8 cellular contexts compared by ENCODE assay signal in genomic region chr11:66856496-66857233, GRCh38. TPM values are rescaled to one million over a fixed set of nuclear protein-coding genes. Genes with fewer than 3 reads are reported as not detected.
A peak's percentile ranks its signal among the peaks of the same experiment; 100 is the strongest.
DNase-seq lines count a peak whose midpoint lies in the region; ATAC-seq, FAIRE-seq and TF ChIP-seq lines count a peak whose summit lies in the region.

Gene LRFN4 (plus strand): TSS chr11:66857064. CDS start chr11:66857745, 681 bp downstream.

- intact Hi-C loops in OCI-LY7 (cut with micrococcal nuclease; ENCODE audit: unreplicated experiment) = loop anchor here (1.0 to 2.0 kb wide), 2 partner anchors 13 to 26 kb away; partner anchors contain the start of gene RCE1

- H3K4me3 ChIP-seq in AG09309 (ENCODE audit: control insufficient read depth, low read depth, low read length) (peak within 1 kb of the TSS; percentile 58), OCI-LY7 (ENCODE audit: low read depth, low read length, poor library complexity, severe bottlenecking) (peak within 1 kb of the TSS; percentile 89), astrocyte (ENCODE audit: insufficient read depth, low read depth, low read length) (peak within 1 kb of the TSS; percentile 71), rectal smooth muscle tissue (ENCODE audit: low read length) (peak within 1 kb of the TSS; percentile 95)

- H3K27me3 Mint-ChIP-seq in astrocyte (ENCODE audit: low read depth, unreplicated experiment) = peaks cover 5% of the 10 kb centered on the region

- H3K36me3 ChIP-seq in OCI-LY7 (ENCODE audit: insufficient read depth, low read length) (peaks cover 6% of the 10 kb centered on the region; the same call in 1 of the 2 replicates), astrocyte (ENCODE audit: insufficient read depth, low read length) (no peaks in the 10 kb centered on the region), rectal smooth muscle tissue (ENCODE audit: control insufficient read depth, insufficient read depth, low read length) (no peaks in the 10 kb centered on the region)

- CTCF ChIA-PET in OCI-LY7 (lab: Charles Lee; ENCODE audit: unreplicated experiment) = no interaction called here

- H3K4me1 ChIP-seq in OCI-LY7 (ENCODE audit: insufficient read depth, low read length, poor library complexity, severe bottlenecking) (peaks cover 44% of the 10 kb centered on the region), astrocyte (ENCODE audit: insufficient read depth, low read length) (peaks cover 11% of the 10 kb centered on the region), rectal smooth muscle tissue (ENCODE audit: control insufficient read depth, insufficient read depth, low read length) (peaks cover 5% of the 10 kb centered on the region)

- POLR2A ChIA-PET in OCI-LY7 (lab: Charles Lee) = interaction anchor here (0.5 to 1.3 kb wide), 4 partner anchors 13 to 381 kb away, joined by 3 to 6 read pairs (median 4); partner anchors contain the start of gene RCE1

- peak within 1 kb of the TSS; percentile 72 for H3K27ac ChIP-seq in OCI-LY7 (ENCODE audit: low read depth, low read length, poor library complexity, severe bottlenecking)
- peak within 1 kb of the TSS; percentile 70 for H3K27ac ChIP-seq in astrocyte (ENCODE audit: low read depth, low read length)
- H3K27ac ChIP-seq in rectal smooth muscle tissue (ENCODE audit: low read depth, low read length) = peak within 1 kb of the TSS; percentile 83

- no peaks in the 10 kb centered on the region for H3K9me2 ChIP-seq in OCI-LY7 (ENCODE audit: insufficient read depth, low read length)

- H2AFZ ChIP-seq in OCI-LY7 (ENCODE audit: low read length) = peak within 1 kb of the TSS; percentile 39
- H2AFZ ChIP-seq in astrocyte (ENCODE audit: low read depth, low read length) = peak within 1 kb of the TSS; percentile 88

- H3K27me3 ChIP-seq in astrocyte (ENCODE audit: insufficient read depth, low read length) (no peaks in the 10 kb centered on the region), rectal smooth muscle tissue (ENCODE audit: control insufficient read depth, insufficient read depth, low read length) (no peaks in the 10 kb centered on the region)

- TF ChIP-seq CTCF in AG09309 (IDR thresholded peaks at IDR 0.05; ENCODE audit: control insufficient read depth, insufficient read depth, low read depth, low read length, missing control alignments) (no peak), OCI-LY7 (conservative IDR thresholded peaks at IDR 0.05; ENCODE audit: low read length) (no peak), astrocyte (IDR thresholded peaks at IDR 0.05; ENCODE audit: insufficient read depth, low read depth, low read length) (no peak)

- DNase-seq in AG09309 (ENCODE audit: low read depth) (no peak), OCI-LY7 (ENCODE audit: low spot score) (peak; percentile 68), astrocyte (ENCODE audit: low read depth) (no peak), hippocampal formation (lab: John Stamatoyannopoulos, UW) (peak; percentile 61 to 91)

- no TSS peak for BruUV-seq in OCI-LY7 (replicated peaks; lab: Mats Ljungman, UMichigan)

- no peak for FAIRE-seq in astrocyte (lab: Jason Lieb, UNC)

- H4K20me1 ChIP-seq in OCI-LY7 (ENCODE audit: insufficient read depth, low read length) (no peaks in the 10 kb centered on the region), astrocyte (ENCODE audit: insufficient read depth, low read length) (peaks cover 11% of the 10 kb centered on the region)

- no peaks in the 10 kb centered on the region for H3K4me1 Mint-ChIP-seq in astrocyte (ENCODE audit: low read depth, unreplicated experiment)

- H3K9me3 ChIP-seq in OCI-LY7 (ENCODE audit: low read length) = no peaks in the 10 kb centered on the region
- H3K9me3 ChIP-seq in astrocyte (ENCODE audit: insufficient read depth, low read depth, low read length) = no peaks in the 10 kb centered on the region

- H3K4me3 Mint-ChIP-seq in astrocyte (ENCODE audit: unreplicated experiment) = peak within 1 kb of the TSS; percentile 88

- H3K27ac Mint-ChIP-seq in astrocyte (ENCODE audit: unreplicated experiment) = peak within 1 kb of the TSS; percentile 84

- H3K9me3 Mint-ChIP-seq in astrocyte (ENCODE audit: unreplicated experiment) = no peaks in the 10 kb centered on the region

- TF ChIP-seq POLR2A in GM18505 (IDR thresholded peaks at IDR 0.05; ENCODE audit: borderline replicate concordance, extremely low read depth, insufficient read depth, insufficient read length) = peak; percentile 8

- no peaks in the 10 kb centered on the region for H3K36me3 Mint-ChIP-seq in astrocyte (ENCODE audit: low read depth, unreplicated experiment)

- H3K4me2 ChIP-seq in OCI-LY7 (ENCODE audit: low read length) = peak within 1 kb of the TSS; percentile 71
- H3K4me2 ChIP-seq in astrocyte (ENCODE audit: low read length) = peak within 1 kb of the TSS; percentile 93

- H3K9ac ChIP-seq in astrocyte (ENCODE audit: low read length) (peak within 1 kb of the TSS; percentile 86), rectal smooth muscle tissue (ENCODE audit: low read length) (peak within 1 kb of the TSS; percentile 82)

- ATAC-seq in GM18505 (IDR thresholded peaks at IDR 0.05; ENCODE audit: unreplicated experiment) (peak; percentile 37), HG02981 (IDR thresholded peaks at IDR 0.05; ENCODE audit: unreplicated experiment) (peak; percentile 19), GM18858 (IDR thresholded peaks at IDR 0.05; ENCODE audit: unreplicated experiment) (no peak)

- H3K79me2 ChIP-seq in OCI-LY7 (ENCODE audit: insufficient read depth, low read depth, low read length) (peaks cover 7% of the 10 kb centered on the region; the same call in 1 of the 2 replicates), astrocyte (ENCODE audit: insufficient read depth, low read length) (peaks cover 36% of the 10 kb centered on the region)

RNA-seq across cellular contexts. Expression of gene LRFN4, which starts in this region (rescaled TPM):
- 27.2 and 33.9 TPM in 2 replicates for total RNA-seq in OCI-LY7 (2014; rRNA removed; shearing (Covaris generic))
- total RNA-seq in OCI-LY7 (2022) (34.9 and 38.6 TPM in 2 replicates), astrocyte (33.7 and 35.7 TPM in 2 replicates)

Comparison
In these comparisons a context has a peak if more than half of its experiments do, and no peak if none do; other contexts are left out.
1. DNase-seq: peak in OCI-LY7 (single experiment) and hippocampal formation (2 of 2); none in AG09309 (single experiment) and astrocyte (single experiment).
2. Peak in every context shown above with its lines, with median percentiles within 50 percentile points of each other: H3K4me3 ChIP-seq and H3K27ac ChIP-seq.